Comparison of ENCODE assay signal across 24 cellular contexts in genomic region chr1:192057766-192058165, GRCh38.
"Had no signal": no experiment of that assay in that cellular context is flagged by ENCODE, and none has a peak within 500 bp of the region (broad histone marks: within the 10 kb centered on the region; RNA-seq: fewer than 3 reads in every experiment).

No MANE protein-coding gene starts in this region.

- H3K36me3 ChIP-seq: esophagus squamous epithelium, gastroesophageal sphincter, heart left ventricle, lower lobe of right lung had no signal

- H3K27me3 ChIP-seq: dorsolateral prefrontal cortex, esophagus squamous epithelium, gastroesophageal sphincter, heart left ventricle had no signal

- H3K4me1 ChIP-seq: esophagus squamous epithelium, lower lobe of right lung had no signal

- H3K9me3 ChIP-seq: esophagus squamous epithelium, gastroesophageal sphincter, heart left ventricle, lower lobe of right lung, mucosa of descending colon had no signal

- ATAC-seq: esophagus mucosa; gastroesophageal sphincter; left colon; left lobe of liver; left ventricle myocardium superior; lower lobe of right lung; mucosa of descending colon; naive thymus-derived CD8-positive, alpha-beta T cell had no signal

- H3K27ac ChIP-seq: coronary artery, dorsolateral prefrontal cortex, epithelial cell of prostate, esophagus squamous epithelium, heart left ventricle, lower lobe of right lung had no signal

- DNase-seq: dermis blood vessel endothelial cell; dorsolateral prefrontal cortex; effector CD4-positive, alpha-beta T cell; effector memory CD4-positive, alpha-beta T cell; erythroblast; esophagus squamous epithelium; foreskin fibroblast; foreskin melanocyte; heart left ventricle; hippocampal formation; left colon; left ventricle myocardium superior; lower lobe of right lung; mesenchymal stem cell; mucosa of descending colon; naive B cell; naive thymus-derived CD8-positive, alpha-beta T cell had no signal

- H3K4me3 ChIP-seq: coronary artery, dorsolateral prefrontal cortex, esophagus squamous epithelium, gastroesophageal sphincter, heart left ventricle, lower lobe of right lung, mucosa of descending colon had no signal

- FAIRE-seq: colon, keratinocyte had no signal
